In the genomic region with DNA sequence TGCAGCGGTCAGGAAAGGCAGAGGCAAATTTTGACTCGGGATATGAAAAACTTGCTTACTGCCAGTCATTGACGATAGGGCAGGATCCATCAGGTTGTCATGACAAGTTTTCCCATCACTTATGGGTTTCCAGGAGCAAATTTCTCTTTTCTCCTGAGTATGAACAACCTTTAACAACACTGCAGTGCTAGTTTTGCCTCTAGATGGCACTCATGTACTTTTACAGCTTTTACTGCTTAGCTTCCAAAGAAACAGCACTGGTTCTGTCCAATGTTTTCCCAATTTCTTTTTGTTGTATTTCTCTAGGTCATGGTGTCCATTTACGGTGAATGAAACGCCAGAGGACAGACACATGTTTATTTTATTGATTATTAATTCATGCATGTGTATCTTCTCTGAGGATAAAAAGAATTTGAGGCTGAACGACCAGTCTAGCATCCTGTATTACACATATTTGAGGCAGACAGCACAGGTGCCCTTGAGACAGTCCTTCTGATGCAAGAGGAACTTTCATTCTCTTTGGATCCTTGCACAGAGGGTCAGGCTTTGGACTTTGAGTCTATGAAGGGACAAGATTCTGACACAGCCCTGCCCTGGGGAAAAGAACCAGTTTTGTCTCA, we compare ENCODE assay signal across 9 cellular contexts.
DNase-seq lines count a peak whose midpoint lies in the region; ATAC-seq and TF ChIP-seq lines count a peak whose summit lies in the region.
"Had no signal": no experiment of that assay in that cellular context is flagged by ENCODE, and none has a peak within 500 bp of the region (broad histone marks: within the 10 kb centered on the region; RNA-seq: fewer than 3 reads in every experiment).

No MANE protein-coding gene starts in this region.

- peak; percentile 33 for DNase-seq in D341Med (ENCODE audit: low spot score)
- peak; percentile 41 for DNase-seq in HFFc6
- DNase-seq in NCI-H2227 treated with DMSO at 0.1 percent for 48 hours (lab: John Stamatoyannopoulos, UW) = peak; percentile 48
- peak; percentile 26 to 68 for DNase-seq in T47D (ENCODE audit: low read depth in 1 of 2, low spot score in 1 of 2)
- no peak for DNase-seq in left colon
- no peak for DNase-seq in uterus
- DNase-seq in central memory CD4-positive, alpha-beta T cell = no peak

- no peak overlapping the region for H3K4me3 ChIP-seq in uterus

- H3K27ac Mint-ChIP-seq in HFFc6 = no peak overlapping the region
- H3K27ac Mint-ChIP-seq: T-cell had no signal

- no peaks in the 10 kb centered on the region for H3K9me3 ChIP-seq in uterus

- no peak overlapping the region for H3K27ac ChIP-seq in uterus

- H3K9me3 Mint-ChIP-seq in HFFc6 = peaks cover 8% of the 10 kb centered on the region
- H3K9me3 Mint-ChIP-seq: T-cell had no signal

- H3K4me1 Mint-ChIP-seq in HFFc6 (ENCODE audit: low read depth) = no peaks in the 10 kb centered on the region
- H3K4me1 Mint-ChIP-seq: T-cell had no signal

- in situ Hi-C loops in T47D (cut with HindIII; ENCODE audit: low pct_unique_long_range_greater_than_20kb, low sequenced_read_pairs) = no loop called here

- TF ChIP-seq CTCF in HFFc6 (IDR thresholded peaks at IDR 0.05) (peak; percentile 77), uterus (IDR thresholded peaks at IDR 0.05) (peak; percentile 71 to 81 (median 72))

- no peaks in the 10 kb centered on the region for H3K4me1 ChIP-seq in uterus

- no peaks in the 10 kb centered on the region for H3K36me3 Mint-ChIP-seq in HFFc6 (ENCODE audit: low read depth)
- H3K36me3 Mint-ChIP-seq: T-cell had no signal

- no peaks in the 10 kb centered on the region for H3K27me3 ChIP-seq in uterus

- no peaks in the 10 kb centered on the region for H3K27me3 Mint-ChIP-seq in HFFc6 (ENCODE audit: insufficient read depth)

- no peak for TF ChIP-seq POLR2A in uterus (IDR thresholded peaks at IDR 0.05)

- no peak overlapping the region for H3K4me3 Mint-ChIP-seq in HFFc6
- H3K4me3 Mint-ChIP-seq: T-cell had no signal

- ATAC-seq in left colon (peak; percentile 73), GM19324 (IDR thresholded peaks at IDR 0.05; ENCODE audit: low FRiP score, unreplicated experiment) (no peak)
- ATAC-seq: T-cell had no signal

- intact Hi-C loops in left colon (cut with DNase I, micrococcal nuclease) (loop anchor here in 1 of 2 donors (2.0 to 10.0 kb wide), 2 partner anchors 93 to 385 kb away; no protein-coding TSS in a partner anchor), uterus (cut with DNase I; ENCODE audit: low total_unique reads) (loop anchor here (10.0 kb wide), 1 partner anchor 385 kb away; no protein-coding TSS in a partner anchor)

- H3K36me3 ChIP-seq in uterus = no peaks in the 10 kb centered on the region

Comparison
In these comparisons a context has a peak if more than half of its experiments do, and no peak if none do; other contexts are left out.
1. DNase-seq: peak in D341Med (single experiment), HFFc6 (single experiment), NCI-H2227 treated with DMSO at 0.1 percent for 48 hours (single experiment) and T47D (2 of 2); none in left colon (0 of 2), uterus (0 of 2) and central memory CD4-positive, alpha-beta T cell (single experiment).